In the genomic region with DNA sequence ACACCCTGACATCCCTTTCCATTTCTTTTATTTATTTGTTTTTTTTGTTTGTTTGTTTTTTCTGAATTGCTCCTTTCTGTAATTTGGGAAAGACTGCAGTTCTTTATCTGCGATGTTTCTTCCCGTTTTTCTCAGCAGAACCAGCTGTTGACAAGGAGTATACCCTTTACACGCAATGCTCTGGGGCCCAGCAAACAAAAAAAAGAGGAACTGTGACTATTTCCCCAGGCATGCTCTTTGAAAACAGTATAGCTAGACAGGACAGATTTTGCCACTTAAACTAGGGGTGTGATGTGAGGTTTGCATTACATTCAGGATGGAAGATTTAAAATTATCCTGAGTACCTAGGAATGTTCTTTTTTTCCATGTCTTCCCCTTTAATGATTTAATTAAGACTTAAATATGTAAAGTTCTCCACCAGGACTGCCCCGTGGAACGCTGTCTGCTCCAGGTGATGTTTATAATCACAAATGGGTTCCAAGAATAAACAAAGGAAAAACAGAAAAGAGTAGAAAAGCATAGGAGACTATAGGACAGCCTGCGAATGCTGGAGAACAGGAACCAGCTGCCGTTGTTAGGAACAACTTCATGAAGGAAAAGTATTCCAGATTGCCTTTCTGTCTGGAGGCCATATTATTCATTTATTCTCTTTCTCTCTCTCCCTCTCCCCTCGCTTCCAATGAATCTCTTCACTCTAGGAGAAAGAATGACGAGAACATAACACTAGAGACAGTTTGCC, we compare ENCODE assay signal across 8 cellular contexts. TPM values are rescaled to one million over a fixed set of nuclear protein-coding genes. Genes with fewer than 3 reads are reported as not detected.
DNase-seq lines count a peak whose midpoint lies in the region; ATAC-seq and FAIRE-seq lines count a peak whose summit lies in the region.

No MANE protein-coding gene starts in this region.

- FAIRE-seq in GM18507 (lab: Jason Lieb, UNC) = peak; percentile 70

- intact Hi-C loops in left ventricle myocardium superior (cut with micrococcal nuclease) = no loop called here

- peak; percentile 58 for ATAC-seq in HG02610 (IDR thresholded peaks at IDR 0.05; ENCODE audit: unreplicated experiment)
- peak; percentile 51 for ATAC-seq in left ventricle myocardium superior

- DNase-seq in GM18507 (ENCODE audit: extremely low spot score, insufficient read length, low read depth) (no peak), SIG-M5 (lab: John Stamatoyannopoulos, UW) (peak; percentile 86), left ventricle myocardium superior (no peak), 8988T (no peak), foreskin melanocyte (no peak), NCI-H1436 (lab: John Stamatoyannopoulos, UW) (no peak)
- DNase-seq in activated CD8-positive, alpha-beta memory T cell treated with anti-CD3 and anti-CD28 coated beads, Interleukin-2, amount 50 U/mL, for 4 hours = no peak

RNA-seq across cellular contexts. Expression of gene TGFBR2, which starts 43.3 kb away (rescaled TPM):
- 175 TPM for total RNA-seq in left ventricle myocardium superior
